28 cellular contexts compared by ENCODE assay signal in genomic region chr17:36870618-36871002, GRCh38.
"Had no signal": no experiment of that assay in that cellular context is flagged by ENCODE, and none has a peak within 500 bp of the region (broad histone marks: within the 10 kb centered on the region; RNA-seq: fewer than 3 reads in every experiment).

No MANE protein-coding gene starts in this region.

- H3K9me3 Mint-ChIP-seq: activated naive CD8-positive, alpha-beta T cell treated with anti-CD3 and anti-CD28 coated beads for 36 hours; activated T-helper 1 cell treated with anti-CD3 and anti-CD28 coated beads, Interleukin-12 subunit alpha, Interleukin-12 subunit beta, Interleukin-2, Interleukin-4 antibody, amounts not matched to agents 30 ng/mL and 10 ng/mL and 1 ng/mL, durations not matched to agents 14 hours and 24 hours and 36 hours; immature natural killer cell had no signal

- H3K4me3 Mint-ChIP-seq: activated naive CD4-positive, alpha-beta T cell treated with anti-CD3 and anti-CD28 coated beads for 36 hours; activated naive CD8-positive, alpha-beta T cell treated with anti-CD3 and anti-CD28 coated beads for 36 hours; activated T-helper 1 cell treated with anti-CD3 and anti-CD28 coated beads, Interleukin-12 subunit alpha, Interleukin-12 subunit beta, Interleukin-2, Interleukin-4 antibody, amounts not matched to agents 30 ng/mL and 10 ng/mL and 1 ng/mL, durations not matched to agents 14 hours and 24 hours and 36 hours; brain; immature natural killer cell; mesothelial cell of epicardium; naive B cell had no signal

- H3K9me3 ChIP-seq: adrenal gland, colonic mucosa, psoas muscle had no signal

- H3K27me3 Mint-ChIP-seq: activated naive CD8-positive, alpha-beta T cell treated with anti-CD3 and anti-CD28 coated beads for 36 hours had no signal

- H3K27me3 ChIP-seq: adrenal gland, colonic mucosa had no signal

- DNase-seq: activated CD4-positive, alpha-beta T cell treated with anti-CD3 and anti-CD28 coated beads for 48 hours; activated CD4-positive, alpha-beta T cell treated with anti-CD3 and anti-CD28 coated beads, Interleukin-2, amount 50 U/mL, for 48 hours; activated CD8-positive, alpha-beta memory T cell treated with anti-CD3 and anti-CD28 coated beads, Interleukin-2, amount 50 U/mL, for 4 hours; activated effector memory CD4-positive, alpha-beta T cell treated with anti-CD3 and anti-CD28 coated beads, Interleukin-2, amount 50 U/mL, for 16 hours; activated naive CD8-positive, alpha-beta T cell treated with anti-CD3 and anti-CD28 coated beads for 36 hours; activated T-cell treated with anti-CD3 and anti-CD28 coated beads, Interleukin-2, amount 50 U/mL, for 1 hour; cerebellar nuclear complex; colonic mucosa; effector CD8-positive, alpha-beta T cell; head of caudate nucleus; hippocampal formation; immature natural killer cell; kidney; left colon; naive B cell; occipital lobe; psoas muscle; stimulated activated CD4-positive, alpha-beta T cell treated with anti-CD3 and anti-CD28 coated beads, Interleukin-15, amount 100 ng/mL, for 24 hours; stimulated activated naive CD4-positive, alpha-beta T cell treated with Interleukin-2 at 50 U/mL for 16 hours had no signal

- H3K36me3 Mint-ChIP-seq: activated naive CD8-positive, alpha-beta T cell treated with anti-CD3 and anti-CD28 coated beads for 36 hours; brain; immature natural killer cell; mesothelial cell of epicardium; naive B cell had no signal

- H3K36me3 ChIP-seq: adrenal gland, cardiac muscle cell, colonic mucosa had no signal

- H3K4me1 ChIP-seq: adrenal gland, colonic mucosa, parathyroid adenoma, psoas muscle had no signal

- ATAC-seq: activated CD4-positive, CD25-positive, alpha-beta regulatory T cell treated with anti-CD3 and anti-CD28 coated beads, Interleukin-2, amount 50 U/mL, for 24 hours; left colon; psoas muscle had no signal

- H3K4me1 Mint-ChIP-seq: immature natural killer cell, mesothelial cell of epicardium, naive B cell had no signal

- H3K4me3 ChIP-seq: adrenal gland, cardiac muscle cell, colonic mucosa, psoas muscle, smooth muscle cell had no signal

- H3K27ac ChIP-seq: adrenal gland, cardiac muscle cell, colonic mucosa, parathyroid adenoma, psoas muscle had no signal

- H3K27ac Mint-ChIP-seq: activated naive CD4-positive, alpha-beta T cell treated with anti-CD3 and anti-CD28 coated beads for 36 hours; activated naive CD8-positive, alpha-beta T cell treated with anti-CD3 and anti-CD28 coated beads for 36 hours; activated T-helper 1 cell treated with anti-CD3 and anti-CD28 coated beads, Interleukin-12 subunit alpha, Interleukin-12 subunit beta, Interleukin-2, Interleukin-4 antibody, amounts not matched to agents 30 ng/mL and 10 ng/mL and 1 ng/mL, durations not matched to agents 14 hours and 24 hours and 36 hours; immature natural killer cell; mesothelial cell of epicardium; naive B cell had no signal
